Comparison of ENCODE assay signal across 10 cellular contexts in the genomic region with DNA sequence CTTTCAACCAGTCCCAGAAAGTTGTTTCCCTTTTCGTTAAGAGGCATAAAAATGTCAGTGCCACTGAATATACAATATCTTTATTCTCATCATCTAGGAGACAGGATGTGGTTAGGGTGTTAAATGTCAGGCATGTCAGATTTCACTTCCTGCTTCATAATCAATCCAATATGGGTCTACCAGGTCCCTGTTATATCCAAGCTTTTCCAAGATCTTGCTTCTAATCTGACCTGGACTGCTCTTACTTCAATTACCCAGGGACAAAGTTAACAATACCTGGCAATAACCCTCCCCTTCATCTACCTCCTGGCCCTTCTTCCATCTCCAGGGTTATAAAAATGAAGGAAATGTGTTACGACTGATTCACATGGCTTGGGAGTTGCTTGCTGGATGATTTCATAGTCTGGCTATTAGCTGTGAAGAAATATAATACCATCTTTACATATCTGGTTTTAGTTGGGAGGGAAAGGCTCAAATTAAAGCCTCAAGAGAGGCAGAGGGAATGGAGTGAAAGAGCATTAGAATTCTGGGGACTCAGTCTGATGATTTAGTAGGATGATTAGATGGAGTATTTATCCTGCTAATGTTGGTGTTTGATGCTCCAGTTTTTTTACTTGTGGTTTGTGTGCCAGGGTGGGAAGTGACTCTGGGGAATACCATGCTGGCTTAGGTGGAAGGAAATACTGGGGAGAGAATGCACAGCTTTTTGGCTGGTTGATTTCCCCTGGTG.
DNase-seq lines count a peak whose midpoint lies in the region; ATAC-seq, FAIRE-seq and TF ChIP-seq lines count a peak whose summit lies in the region.
"Had no signal": no experiment of that assay in that cellular context is flagged by ENCODE, and none has a peak within 500 bp of the region (broad histone marks: within the 10 kb centered on the region; RNA-seq: fewer than 3 reads in every experiment).

No MANE protein-coding gene starts in this region.

- TF ChIP-seq CTCF in bronchial epithelial cell (IDR thresholded peaks at IDR 0.05; ENCODE audit: insufficient read depth, low read length, severe bottlenecking) = no peak

- H3K4me1 Mint-ChIP-seq in activated CD4-positive, alpha-beta T cell treated with anti-CD3 and anti-CD28 coated beads, Interleukin-2, amount 10 ng/mL, durations not matched to agents 24 days and 14 days = peaks cover 48% of the 10 kb centered on the region
- peaks cover 87% of the 10 kb centered on the region for H3K4me1 Mint-ChIP-seq in stimulated activated naive CD8-positive, alpha-beta T cell treated with anti-CD3 and anti-CD28 coated beads, Interleukin-15, amount 100 ng/mL, for 72 hours

- intact Hi-C loops in activated CD4-positive, alpha-beta T cell treated with anti-CD3 and anti-CD28 coated beads, Interleukin-2, amount 10 ng/mL, durations not matched to agents 24 days and 14 days (cut with micrococcal nuclease) = loop anchor here (1.0 to 10.0 kb wide), 2 partner anchors 14 to 1582 kb away; no protein-coding TSS in a partner anchor

- H3K27me3 ChIP-seq in bronchial epithelial cell (ENCODE audit: control insufficient read depth, insufficient read depth, low read length) = no peaks in the 10 kb centered on the region
- H3K27me3 ChIP-seq: heart left ventricle had no signal

- ATAC-seq in stimulated activated naive CD8-positive, alpha-beta T cell treated with anti-CD3 and anti-CD28 coated beads, Interleukin-15, amount 100 ng/mL, for 72 hours = peak; percentile 75

- H3K27me3 Mint-ChIP-seq in activated CD4-positive, alpha-beta T cell treated with anti-CD3 and anti-CD28 coated beads, Interleukin-2, amount 10 ng/mL, durations not matched to agents 24 days and 14 days = no peaks in the 10 kb centered on the region
- no peaks in the 10 kb centered on the region for H3K27me3 Mint-ChIP-seq in stimulated activated naive CD8-positive, alpha-beta T cell treated with anti-CD3 and anti-CD28 coated beads, Interleukin-15, amount 100 ng/mL, for 72 hours

- H3K9me3 Mint-ChIP-seq in activated CD4-positive, alpha-beta T cell treated with anti-CD3 and anti-CD28 coated beads, Interleukin-2, amount 10 ng/mL, durations not matched to agents 24 days and 14 days = peaks cover 16% of the 10 kb centered on the region
- H3K9me3 Mint-ChIP-seq in stimulated activated naive CD8-positive, alpha-beta T cell treated with anti-CD3 and anti-CD28 coated beads, Interleukin-15, amount 100 ng/mL, for 72 hours = peaks cover 0 to 12% of the 10 kb centered on the region in 2 donors

- peak; percentile 62 for FAIRE-seq in bronchial epithelial cell (lab: Jason Lieb, UNC)

- no peak overlapping the region for H3K4me3 ChIP-seq in bronchial epithelial cell (ENCODE audit: low read depth, low read length)
- H3K4me3 ChIP-seq: heart left ventricle had no signal

- no peaks in the 10 kb centered on the region for H3K36me3 ChIP-seq in bronchial epithelial cell (ENCODE audit: control insufficient read depth, insufficient read depth, low read length)
- H3K36me3 ChIP-seq: heart left ventricle had no signal

- peak overlapping the region; percentile 63 for H3K4me3 Mint-ChIP-seq in activated CD4-positive, alpha-beta T cell treated with anti-CD3 and anti-CD28 coated beads, Interleukin-2, amount 10 ng/mL, durations not matched to agents 24 days and 14 days
- peak overlapping the region; percentile 70 to 83 for H3K4me3 Mint-ChIP-seq in stimulated activated naive CD8-positive, alpha-beta T cell treated with anti-CD3 and anti-CD28 coated beads, Interleukin-15, amount 100 ng/mL, for 72 hours

- peaks cover 1% of the 10 kb centered on the region for H3K36me3 Mint-ChIP-seq in activated CD4-positive, alpha-beta T cell treated with anti-CD3 and anti-CD28 coated beads, Interleukin-2, amount 10 ng/mL, durations not matched to agents 24 days and 14 days (ENCODE audit: low read depth)

- peak; percentile 67 for DNase-seq in activated CD4-positive, alpha-beta T cell treated with anti-CD3 and anti-CD28 coated beads, Interleukin-2, amount 10 ng/mL, durations not matched to agents 24 days and 14 days
- no peak for DNase-seq in activated CD4-positive, alpha-beta T cell treated with anti-CD3 and anti-CD28 coated beads, Interleukin-2, amount 50 U/mL, for 1 hour
- peak; percentile 76 for DNase-seq in MV-4-11 (lab: John Stamatoyannopoulos, UW)
- DNase-seq in bronchial epithelial cell (ENCODE audit: low read depth) = peak; percentile 92
- DNase-seq in stimulated activated naive CD8-positive, alpha-beta T cell treated with anti-CD3 and anti-CD28 coated beads, Interleukin-15, amount 100 ng/mL, for 72 hours = no peak
- no peak for DNase-seq in cerebellar nuclear complex (lab: John Stamatoyannopoulos, UW)
- DNase-seq in occipital lobe (lab: John Stamatoyannopoulos, UW) = no peak
- DNase-seq in activated CD4-positive, alpha-beta T cell treated with anti-CD3 and anti-CD28 coated beads for 1 hour = no peak
- DNase-seq: heart left ventricle, NCI-H524 treated with DMSO at 0.1 percent for 48 hours had no signal

- peak overlapping the region; percentile 81 for H3K27ac Mint-ChIP-seq in activated CD4-positive, alpha-beta T cell treated with anti-CD3 and anti-CD28 coated beads, Interleukin-2, amount 10 ng/mL, durations not matched to agents 24 days and 14 days
- peak overlapping the region; percentile 88 to 99 for H3K27ac Mint-ChIP-seq in stimulated activated naive CD8-positive, alpha-beta T cell treated with anti-CD3 and anti-CD28 coated beads, Interleukin-15, amount 100 ng/mL, for 72 hours

Comparison
In these comparisons a context has a peak if more than half of its experiments do, and no peak if none do; other contexts are left out.
1. DNase-seq: peak in activated CD4-positive, alpha-beta T cell treated with anti-CD3 and anti-CD28 coated beads, Interleukin-2, amount 10 ng/mL, durations not matched to agents 24 days and 14 days (single experiment), MV-4-11 (single experiment) and bronchial epithelial cell (single experiment); none in activated CD4-positive, alpha-beta T cell treated with anti-CD3 and anti-CD28 coated beads, Interleukin-2, amount 50 U/mL, for 1 hour (single experiment), stimulated activated naive CD8-positive, alpha-beta T cell treated with anti-CD3 and anti-CD28 coated beads, Interleukin-15, amount 100 ng/mL, for 72 hours (0 of 2), cerebellar nuclear complex (0 of 2), occipital lobe (single experiment) and activated CD4-positive, alpha-beta T cell treated with anti-CD3 and anti-CD28 coated beads for 1 hour (single experiment).